Comparison of ENCODE assay signal across 14 cellular contexts in genomic region chr5:55924744-55925143, GRCh38.
DNase-seq lines count a peak whose midpoint lies in the region; ATAC-seq and TF ChIP-seq lines count a peak whose summit lies in the region.
"Had no signal": no experiment of that assay in that cellular context is flagged by ENCODE, and none has a peak within 500 bp of the region (broad histone marks: within the 10 kb centered on the region; RNA-seq: fewer than 3 reads in every experiment).

No MANE protein-coding gene starts in this region.

- H3K27ac Mint-ChIP-seq in T-helper 1 cell treated with Interleukin-12 subunit alpha and Interleukin-12 subunit beta and Interleukin-4 antibody, amounts not matched to agents 30 μg/mL and 1 μg/mL, for 36 hours: peak overlapping the region; percentile 26
- H3K27ac Mint-ChIP-seq in natural killer cell treated with Interleukin-12 subunit alpha and Interleukin-12 subunit beta and Interleukin-15 and Interleukin-18, amount 100 ng/mL, for 72 hours: no peak overlapping the region
- H3K27ac Mint-ChIP-seq in natural killer cell: no peak overlapping the region
- peak overlapping the region; percentile 91 for H3K27ac Mint-ChIP-seq in endothelial cell (ENCODE audit: unreplicated experiment)
- H3K27ac Mint-ChIP-seq: CD14-positive monocyte; CD8-positive, alpha-beta T cell had no signal

- no peaks in the 10 kb centered on the region for H3K9me3 Mint-ChIP-seq in T-helper 1 cell treated with Interleukin-12 subunit alpha and Interleukin-12 subunit beta and Interleukin-4 antibody, amounts not matched to agents 30 μg/mL and 1 μg/mL, for 36 hours
- H3K9me3 Mint-ChIP-seq in natural killer cell treated with Interleukin-12 subunit alpha and Interleukin-12 subunit beta and Interleukin-15 and Interleukin-18, amount 100 ng/mL, for 72 hours: no peaks in the 10 kb centered on the region
- H3K9me3 Mint-ChIP-seq in natural killer cell (no peaks in the 10 kb centered on the region), endothelial cell (ENCODE audit: unreplicated experiment) (no peaks in the 10 kb centered on the region)
- H3K9me3 Mint-ChIP-seq: CD8-positive, alpha-beta T cell had no signal

- ATAC-seq in natural killer cell treated with Interleukin-12 subunit alpha and Interleukin-12 subunit beta and Interleukin-15 and Interleukin-18, amount 100 ng/mL, for 72 hours: no peak
- ATAC-seq in natural killer cell (no peak), GM19328 (IDR thresholded peaks at IDR 0.05; ENCODE audit: unreplicated experiment) (no peak), HG02759 (IDR thresholded peaks at IDR 0.05; ENCODE audit: unreplicated experiment) (no peak)
- ATAC-seq: CD8-positive, alpha-beta T cell had no signal

- no peak overlapping the region for H3K4me3 Mint-ChIP-seq in T-helper 1 cell treated with Interleukin-12 subunit alpha and Interleukin-12 subunit beta and Interleukin-4 antibody, amounts not matched to agents 30 μg/mL and 1 μg/mL, for 36 hours
- H3K4me3 Mint-ChIP-seq in natural killer cell treated with Interleukin-12 subunit alpha and Interleukin-12 subunit beta and Interleukin-15 and Interleukin-18, amount 100 ng/mL, for 72 hours: no peak overlapping the region
- H3K4me3 Mint-ChIP-seq in natural killer cell: no peak overlapping the region
- H3K4me3 Mint-ChIP-seq in endothelial cell (ENCODE audit: unreplicated experiment): peak overlapping the region; percentile 71
- H3K4me3 Mint-ChIP-seq: CD14-positive monocyte; CD8-positive, alpha-beta T cell had no signal

- peaks cover 18% of the 10 kb centered on the region for H3K4me1 Mint-ChIP-seq in T-helper 1 cell treated with Interleukin-12 subunit alpha and Interleukin-12 subunit beta and Interleukin-4 antibody, amounts not matched to agents 30 μg/mL and 1 μg/mL, for 36 hours (ENCODE audit: low read depth)
- H3K4me1 Mint-ChIP-seq in natural killer cell treated with Interleukin-12 subunit alpha and Interleukin-12 subunit beta and Interleukin-15 and Interleukin-18, amount 100 ng/mL, for 72 hours (ENCODE audit: low read depth in 2 of 2): peaks cover 5 to 6% of the 10 kb centered on the region in 2 donors
- H3K4me1 Mint-ChIP-seq in natural killer cell: peaks cover 10 to 11% of the 10 kb centered on the region in 2 donors
- H3K4me1 Mint-ChIP-seq in endothelial cell (ENCODE audit: unreplicated experiment): peaks cover 44% of the 10 kb centered on the region

- no peaks in the 10 kb centered on the region for H3K36me3 Mint-ChIP-seq in T-helper 1 cell treated with Interleukin-12 subunit alpha and Interleukin-12 subunit beta and Interleukin-4 antibody, amounts not matched to agents 30 μg/mL and 1 μg/mL, for 36 hours (ENCODE audit: low read depth)
- no peaks in the 10 kb centered on the region for H3K36me3 Mint-ChIP-seq in natural killer cell treated with Interleukin-12 subunit alpha and Interleukin-12 subunit beta and Interleukin-15 and Interleukin-18, amount 100 ng/mL, for 72 hours
- H3K36me3 Mint-ChIP-seq in natural killer cell (no peaks in the 10 kb centered on the region), endothelial cell (ENCODE audit: low read depth, unreplicated experiment) (no peaks in the 10 kb centered on the region)

- no peaks in the 10 kb centered on the region for H3K27me3 Mint-ChIP-seq in T-helper 1 cell treated with Interleukin-12 subunit alpha and Interleukin-12 subunit beta and Interleukin-4 antibody, amounts not matched to agents 30 μg/mL and 1 μg/mL, for 36 hours (ENCODE audit: low read depth)
- H3K27me3 Mint-ChIP-seq in natural killer cell treated with Interleukin-12 subunit alpha and Interleukin-12 subunit beta and Interleukin-15 and Interleukin-18, amount 100 ng/mL, for 72 hours: peaks cover 0 to 8% of the 10 kb centered on the region in 2 donors
- peaks cover 6 to 7% of the 10 kb centered on the region in 2 donors for H3K27me3 Mint-ChIP-seq in natural killer cell (ENCODE audit: low read depth in 2 of 2)
- H3K27me3 Mint-ChIP-seq in endothelial cell (ENCODE audit: unreplicated experiment): peaks cover 16% of the 10 kb centered on the region

- intact Hi-C loops in natural killer cell (cut with micrococcal nuclease): no loop called here

- DNase-seq in T-helper 1 cell (no peak), natural killer cell (no peak), endothelial cell (ENCODE audit: low spot score) (no peak), NCI-H1930 (lab: John Stamatoyannopoulos, UW) (no peak)
- DNase-seq in natural killer cell treated with Interleukin-12 subunit alpha and Interleukin-12 subunit beta and Interleukin-15 and Interleukin-18, amount 100 ng/mL, for 72 hours (ENCODE audit: low spot score): peak; percentile 10
- DNase-seq: Calu3; CD8-positive, alpha-beta T cell; DMS79 treated with DMSO at 0.1 percent for 48 hours; GF-D8; GOT3 had no signal

- TF ChIP-seq CTCF in natural killer cell (IDR thresholded peaks at IDR 0.05) (no peak), endothelial cell (IDR thresholded peaks at IDR 0.05; ENCODE audit: unreplicated experiment) (no peak)

Comparison
In these comparisons a context has a peak if more than half of its experiments do, and no peak if none do; other contexts are left out.
1. H3K27ac Mint-ChIP-seq: peak in T-helper 1 cell treated with Interleukin-12 subunit alpha and Interleukin-12 subunit beta and Interleukin-4 antibody, amounts not matched to agents 30 μg/mL and 1 μg/mL, for 36 hours (single experiment) and endothelial cell (single experiment); none in natural killer cell treated with Interleukin-12 subunit alpha and Interleukin-12 subunit beta and Interleukin-15 and Interleukin-18, amount 100 ng/mL, for 72 hours (0 of 2) and natural killer cell (0 of 2).